ENCODE assay signal across 7 cellular contexts in the genomic region with DNA sequence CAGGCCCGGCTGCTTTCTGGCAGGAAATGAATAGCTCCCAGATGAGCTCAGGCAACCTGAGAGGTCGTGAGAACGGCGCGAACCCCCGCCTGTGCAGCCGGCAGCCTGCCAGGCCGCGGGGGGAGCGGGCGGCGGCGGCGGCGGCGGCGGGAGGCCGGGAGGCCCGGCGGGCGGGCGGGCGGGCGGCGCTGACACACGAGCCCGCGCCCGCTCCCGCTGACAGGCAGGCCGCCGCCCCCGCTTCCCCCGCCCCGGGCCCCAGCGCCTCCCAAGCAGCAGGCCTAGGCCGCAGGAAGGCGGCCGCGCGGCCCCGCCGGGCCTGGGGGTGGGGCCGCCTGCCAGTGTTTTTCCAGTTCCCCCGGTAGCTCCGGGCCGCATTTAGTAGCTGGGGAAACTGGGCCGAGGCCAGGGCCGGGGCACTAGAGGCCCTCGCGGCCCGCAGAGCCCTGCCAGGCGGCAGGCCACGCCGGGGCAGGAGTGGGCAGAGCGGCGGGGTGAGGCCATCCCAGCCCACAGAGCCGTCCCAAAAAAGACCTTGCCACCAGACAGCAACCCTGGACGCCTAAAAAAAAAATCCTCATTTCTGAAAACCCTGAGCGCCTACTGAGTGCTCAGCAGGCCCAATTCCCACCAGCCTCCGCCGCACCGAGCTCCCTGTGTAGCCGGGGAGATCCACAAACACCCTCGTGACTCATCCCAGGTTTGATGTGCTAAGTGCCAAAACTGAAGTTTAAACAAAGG. TPM values are rescaled to one million over a fixed set of nuclear protein-coding genes. Genes with fewer than 3 reads are reported as not detected.
DNase-seq lines count a peak whose midpoint lies in the region; ATAC-seq lines count a peak whose summit lies in the region.

No MANE protein-coding gene starts in this region.

- DNase-seq in NCI-H2171 treated with DMSO at 0.1 percent for 48 hours (lab: John Stamatoyannopoulos, UW) (peak; percentile 73), dedifferentiated amniotic fluid mesenchymal stem cell (ENCODE audit: extremely low spot score) (peak; percentile 65), left lobe of liver (ENCODE audit: low spot score) (peak; percentile 95)
- peak; percentile 87 for DNase-seq in activated CD4-positive, alpha-beta T cell treated with anti-CD3 and anti-CD28 coated beads, Interleukin-2, amount 10 ng/mL, durations not matched to agents 24 days and 14 days
- peak; percentile 72 for DNase-seq in stimulated activated CD4-positive, alpha-beta T cell treated with anti-CD3 and anti-CD28 coated beads, Interleukin-1b, Interleukin-23, amount 100 ng/mL, for 48 hours

- H3K9me3 Mint-ChIP-seq in activated CD4-positive, alpha-beta T cell treated with anti-CD3 and anti-CD28 coated beads, Interleukin-2, amount 10 ng/mL, durations not matched to agents 24 days and 14 days = no peaks in the 10 kb centered on the region

- ATAC-seq in GM18498 (IDR thresholded peaks at IDR 0.05; ENCODE audit: unreplicated experiment) = peak; percentile 47
- ATAC-seq in HG02884 (IDR thresholded peaks at IDR 0.05; ENCODE audit: unreplicated experiment) = peak; percentile 31
- peak; percentile 63 for ATAC-seq in left lobe of liver

- intact Hi-C loops in activated CD4-positive, alpha-beta T cell treated with anti-CD3 and anti-CD28 coated beads, Interleukin-2, amount 10 ng/mL, durations not matched to agents 24 days and 14 days (cut with micrococcal nuclease) = loop anchor here (1.0 to 2.0 kb wide), 2 partner anchors 9 to 177 kb away; no protein-coding TSS in a partner anchor

- H3K4me3 Mint-ChIP-seq in activated CD4-positive, alpha-beta T cell treated with anti-CD3 and anti-CD28 coated beads, Interleukin-2, amount 10 ng/mL, durations not matched to agents 24 days and 14 days = peak overlapping the region; percentile 52

- peaks cover 51% of the 10 kb centered on the region for H3K27me3 Mint-ChIP-seq in activated CD4-positive, alpha-beta T cell treated with anti-CD3 and anti-CD28 coated beads, Interleukin-2, amount 10 ng/mL, durations not matched to agents 24 days and 14 days

- peak overlapping the region; percentile 85 for H3K27ac Mint-ChIP-seq in activated CD4-positive, alpha-beta T cell treated with anti-CD3 and anti-CD28 coated beads, Interleukin-2, amount 10 ng/mL, durations not matched to agents 24 days and 14 days

- no peaks in the 10 kb centered on the region for H3K36me3 Mint-ChIP-seq in activated CD4-positive, alpha-beta T cell treated with anti-CD3 and anti-CD28 coated beads, Interleukin-2, amount 10 ng/mL, durations not matched to agents 24 days and 14 days (ENCODE audit: low read depth)

- H3K4me1 Mint-ChIP-seq in activated CD4-positive, alpha-beta T cell treated with anti-CD3 and anti-CD28 coated beads, Interleukin-2, amount 10 ng/mL, durations not matched to agents 24 days and 14 days = peaks cover 19% of the 10 kb centered on the region

RNA-seq across cellular contexts. Expression of a gene that starts 5.6 kb away (rescaled TPM):
- 0.64 and 1.2 TPM in 2 replicates for total RNA-seq in activated CD4-positive, alpha-beta T cell treated with anti-CD3 and anti-CD28 coated beads, Interleukin-2, amount 10 ng/mL, durations not matched to agents 24 days and 14 days
- total RNA-seq in left lobe of liver = 21.3 TPM

Comparison
In these comparisons a context has a peak if more than half of its experiments do, and no peak if none do; other contexts are left out.
1. Peak in every context shown above with its lines: DNase-seq and ATAC-seq.
2. RNA of a gene that starts 5.6 kb away (total RNA-seq): 21.3 TPM in left lobe of liver (single experiment); 0.64 to 1.2 TPM in activated CD4-positive, alpha-beta T cell treated with anti-CD3 and anti-CD28 coated beads, Interleukin-2, amount 10 ng/mL, durations not matched to agents 24 days and 14 days; every median in the first group is over 10 times any median in the second.